1 cellular context compared by ENCODE assay signal in the genomic region with DNA sequence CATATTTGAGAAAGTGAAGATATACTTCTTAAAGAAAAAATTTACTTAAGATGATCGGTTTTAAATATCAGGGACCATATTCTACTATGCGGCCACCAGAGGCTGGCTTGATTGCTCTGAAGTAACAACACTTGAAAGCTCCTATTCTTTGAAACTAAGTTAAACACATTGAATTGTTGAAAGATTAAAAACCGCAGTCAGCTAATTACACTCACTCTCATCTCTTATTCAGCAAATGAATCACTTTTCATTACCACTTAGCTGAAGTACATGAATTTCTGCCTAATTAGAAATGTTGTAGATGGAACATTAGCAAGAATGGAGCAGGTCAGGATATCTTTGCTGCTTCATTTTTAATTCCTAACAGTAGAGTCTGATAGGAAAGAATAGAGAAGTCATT.
TF ChIP-seq lines count a peak whose summit lies in the region.

No MANE protein-coding gene starts in this region.

TF ChIP-seq in HepG2, 621 proteins besides CTCF, POLR2A, EP300 and RAD21:
- TF ChIP-seq TRAFD1 (CRISPR knock-in tag; IDR thresholded peaks at IDR 0.05; ENCODE audit: borderline replicate concordance) (no peak), DNMT3B (CRISPR knock-in tag; conservative IDR thresholded peaks at IDR 0.05) (no peak), ZBTB42 (CRISPR knock-in tag; IDR thresholded peaks at IDR 0.05) (no peak), GMEB2 (CRISPR knock-in tag; IDR thresholded peaks at IDR 0.05; ENCODE audit: low read depth) (no peak), ZNF652 (CRISPR knock-in tag; IDR thresholded peaks at IDR 0.05; ENCODE audit: borderline replicate concordance, low read depth) (no peak), ZNF792 (CRISPR knock-in tag; IDR thresholded peaks at IDR 0.05) (no peak), ZFYVE20 (CRISPR knock-in tag; IDR thresholded peaks at IDR 0.05; ENCODE audit: borderline replicate concordance, low read depth) (no peak), MAFF (IDR thresholded peaks at IDR 0.05; ENCODE audit: low read depth, low read length) (peak; percentile 29; the same call in 1 of the 2 replicates), GFI1 (CRISPR knock-in tag; IDR thresholded peaks at IDR 0.05; ENCODE audit: borderline replicate concordance) (no peak), MAFK (conservative IDR thresholded peaks at IDR 0.05 in 1 of 2, IDR thresholded peaks at IDR 0.05 in 1 of 2; ENCODE audit: low read length in 2 of 2) (peak; percentile 13 to 59; a peak in 2 of 4 replicates)
